In the genomic region with DNA sequence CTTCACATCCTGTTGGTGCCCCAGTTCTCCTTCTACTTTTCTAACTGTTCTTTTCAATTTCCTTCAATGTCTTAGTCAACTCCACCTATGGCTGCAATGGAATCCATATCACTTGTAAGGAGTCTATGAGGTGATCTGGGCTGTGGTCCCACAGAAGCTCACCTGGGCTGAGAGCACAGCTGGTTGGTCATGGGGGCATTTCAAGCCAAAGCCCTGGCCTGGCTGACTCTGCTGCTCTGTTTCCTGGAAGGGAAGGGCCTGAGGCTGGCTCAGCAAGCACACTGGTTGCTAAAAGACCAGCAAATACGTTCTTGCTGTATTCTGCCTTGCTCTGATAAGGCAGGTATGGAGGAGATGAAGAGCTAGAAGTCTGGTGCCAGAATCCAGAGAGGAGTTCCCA, we compare ENCODE assay signal across 1 cellular context.
TF ChIP-seq lines count a peak whose summit lies in the region.

No MANE protein-coding gene starts in this region.

TF ChIP-seq in SK-N-SH treated with all-trans-retinoic acid at 6 μM for 48 hours, 23 proteins besides CTCF, POLR2A, EP300 and RAD21 (continued from another document):
- TF ChIP-seq, protein P1, sequence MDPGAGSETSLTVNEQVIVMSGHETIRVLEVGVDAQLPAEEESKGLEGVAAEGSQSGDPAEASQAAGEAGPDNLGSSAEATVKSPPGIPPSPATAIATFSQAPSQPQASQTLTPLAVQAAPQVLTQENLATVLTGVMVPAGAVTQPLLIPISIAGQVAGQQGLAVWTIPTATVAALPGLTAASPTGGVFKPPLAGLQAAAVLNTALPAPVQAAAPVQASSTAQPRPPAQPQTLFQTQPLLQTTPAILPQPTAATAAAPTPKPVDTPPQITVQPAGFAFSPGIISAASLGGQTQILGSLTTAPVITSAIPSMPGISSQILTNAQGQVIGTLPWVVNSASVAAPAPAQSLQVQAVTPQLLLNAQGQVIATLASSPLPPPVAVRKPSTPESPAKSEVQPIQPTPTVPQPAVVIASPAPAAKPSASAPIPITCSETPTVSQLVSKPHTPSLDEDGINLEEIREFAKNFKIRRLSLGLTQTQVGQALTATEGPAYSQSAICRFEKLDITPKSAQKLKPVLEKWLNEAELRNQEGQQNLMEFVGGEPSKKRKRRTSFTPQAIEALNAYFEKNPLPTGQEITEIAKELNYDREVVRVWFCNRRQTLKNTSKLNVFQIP (CRISPR knock-in tag; IDR thresholded peaks at IDR 0.05; ENCODE audit: borderline replicate concordance, low read depth) = no peak
- TF ChIP-seq ZFP30 (CRISPR knock-in tag; IDR thresholded peaks at IDR 0.05) (no peak), CSDC2 (CRISPR knock-in tag; IDR thresholded peaks at IDR 0.05) (no peak), ESRRG (CRISPR knock-in tag; IDR thresholded peaks at IDR 0.05) (no peak), ISL1 (CRISPR knock-in tag; IDR thresholded peaks at IDR 0.05) (no peak), ZNF565 (CRISPR knock-in tag; conservative IDR thresholded peaks at IDR 0.05; ENCODE audit: low read depth) (no peak), RARB (CRISPR knock-in tag; IDR thresholded peaks at IDR 0.05) (no peak), PPARA (CRISPR knock-in tag; IDR thresholded peaks at IDR 0.05; ENCODE audit: borderline replicate concordance) (no peak), ZC3H10 (CRISPR knock-in tag; IDR thresholded peaks at IDR 0.05) (no peak), ARNTL (CRISPR knock-in tag; IDR thresholded peaks at IDR 0.05; ENCODE audit: borderline replicate concordance, low read depth) (no peak), TOX (CRISPR knock-in tag; IDR thresholded peaks at IDR 0.05; ENCODE audit: borderline replicate concordance) (no peak), ZNF8 (CRISPR knock-in tag; IDR thresholded peaks at IDR 0.05) (no peak)
